1 cellular context compared by ENCODE assay signal in the genomic region with DNA sequence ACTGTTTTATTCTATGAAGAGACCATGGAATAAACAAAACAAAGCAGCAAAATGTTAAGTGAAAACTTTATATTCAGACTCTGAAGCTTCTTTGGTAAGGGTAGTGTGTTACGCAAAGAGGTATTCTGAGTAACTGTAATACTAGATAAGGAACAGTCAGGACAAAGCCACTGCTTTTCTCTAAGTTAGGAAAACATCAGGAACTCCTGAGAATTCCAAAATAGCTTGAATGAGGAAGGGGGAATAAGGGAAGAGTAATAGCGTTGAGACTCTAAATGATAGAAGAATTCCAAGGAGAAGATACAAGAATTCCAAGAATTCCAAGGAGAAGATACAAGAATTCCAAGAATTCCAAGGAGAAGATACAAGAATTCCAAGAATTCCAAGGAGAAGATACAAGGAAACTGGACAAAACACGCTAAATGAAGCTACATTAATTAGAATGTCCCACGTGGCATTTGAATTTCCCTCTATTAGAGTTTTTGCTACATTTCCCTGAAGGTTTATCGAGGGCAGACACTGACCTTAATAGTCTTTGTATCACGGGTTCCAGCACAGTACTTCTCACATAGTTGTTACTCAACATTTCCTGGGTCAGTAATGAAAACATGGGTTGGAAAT.
TF ChIP-seq lines count a peak whose summit lies in the region.

No MANE protein-coding gene starts in this region.

TF ChIP-seq in GM23338, 12 proteins besides CTCF, POLR2A, EP300 and RAD21 (continued from another document):
- TF ChIP-seq, protein P1, sequence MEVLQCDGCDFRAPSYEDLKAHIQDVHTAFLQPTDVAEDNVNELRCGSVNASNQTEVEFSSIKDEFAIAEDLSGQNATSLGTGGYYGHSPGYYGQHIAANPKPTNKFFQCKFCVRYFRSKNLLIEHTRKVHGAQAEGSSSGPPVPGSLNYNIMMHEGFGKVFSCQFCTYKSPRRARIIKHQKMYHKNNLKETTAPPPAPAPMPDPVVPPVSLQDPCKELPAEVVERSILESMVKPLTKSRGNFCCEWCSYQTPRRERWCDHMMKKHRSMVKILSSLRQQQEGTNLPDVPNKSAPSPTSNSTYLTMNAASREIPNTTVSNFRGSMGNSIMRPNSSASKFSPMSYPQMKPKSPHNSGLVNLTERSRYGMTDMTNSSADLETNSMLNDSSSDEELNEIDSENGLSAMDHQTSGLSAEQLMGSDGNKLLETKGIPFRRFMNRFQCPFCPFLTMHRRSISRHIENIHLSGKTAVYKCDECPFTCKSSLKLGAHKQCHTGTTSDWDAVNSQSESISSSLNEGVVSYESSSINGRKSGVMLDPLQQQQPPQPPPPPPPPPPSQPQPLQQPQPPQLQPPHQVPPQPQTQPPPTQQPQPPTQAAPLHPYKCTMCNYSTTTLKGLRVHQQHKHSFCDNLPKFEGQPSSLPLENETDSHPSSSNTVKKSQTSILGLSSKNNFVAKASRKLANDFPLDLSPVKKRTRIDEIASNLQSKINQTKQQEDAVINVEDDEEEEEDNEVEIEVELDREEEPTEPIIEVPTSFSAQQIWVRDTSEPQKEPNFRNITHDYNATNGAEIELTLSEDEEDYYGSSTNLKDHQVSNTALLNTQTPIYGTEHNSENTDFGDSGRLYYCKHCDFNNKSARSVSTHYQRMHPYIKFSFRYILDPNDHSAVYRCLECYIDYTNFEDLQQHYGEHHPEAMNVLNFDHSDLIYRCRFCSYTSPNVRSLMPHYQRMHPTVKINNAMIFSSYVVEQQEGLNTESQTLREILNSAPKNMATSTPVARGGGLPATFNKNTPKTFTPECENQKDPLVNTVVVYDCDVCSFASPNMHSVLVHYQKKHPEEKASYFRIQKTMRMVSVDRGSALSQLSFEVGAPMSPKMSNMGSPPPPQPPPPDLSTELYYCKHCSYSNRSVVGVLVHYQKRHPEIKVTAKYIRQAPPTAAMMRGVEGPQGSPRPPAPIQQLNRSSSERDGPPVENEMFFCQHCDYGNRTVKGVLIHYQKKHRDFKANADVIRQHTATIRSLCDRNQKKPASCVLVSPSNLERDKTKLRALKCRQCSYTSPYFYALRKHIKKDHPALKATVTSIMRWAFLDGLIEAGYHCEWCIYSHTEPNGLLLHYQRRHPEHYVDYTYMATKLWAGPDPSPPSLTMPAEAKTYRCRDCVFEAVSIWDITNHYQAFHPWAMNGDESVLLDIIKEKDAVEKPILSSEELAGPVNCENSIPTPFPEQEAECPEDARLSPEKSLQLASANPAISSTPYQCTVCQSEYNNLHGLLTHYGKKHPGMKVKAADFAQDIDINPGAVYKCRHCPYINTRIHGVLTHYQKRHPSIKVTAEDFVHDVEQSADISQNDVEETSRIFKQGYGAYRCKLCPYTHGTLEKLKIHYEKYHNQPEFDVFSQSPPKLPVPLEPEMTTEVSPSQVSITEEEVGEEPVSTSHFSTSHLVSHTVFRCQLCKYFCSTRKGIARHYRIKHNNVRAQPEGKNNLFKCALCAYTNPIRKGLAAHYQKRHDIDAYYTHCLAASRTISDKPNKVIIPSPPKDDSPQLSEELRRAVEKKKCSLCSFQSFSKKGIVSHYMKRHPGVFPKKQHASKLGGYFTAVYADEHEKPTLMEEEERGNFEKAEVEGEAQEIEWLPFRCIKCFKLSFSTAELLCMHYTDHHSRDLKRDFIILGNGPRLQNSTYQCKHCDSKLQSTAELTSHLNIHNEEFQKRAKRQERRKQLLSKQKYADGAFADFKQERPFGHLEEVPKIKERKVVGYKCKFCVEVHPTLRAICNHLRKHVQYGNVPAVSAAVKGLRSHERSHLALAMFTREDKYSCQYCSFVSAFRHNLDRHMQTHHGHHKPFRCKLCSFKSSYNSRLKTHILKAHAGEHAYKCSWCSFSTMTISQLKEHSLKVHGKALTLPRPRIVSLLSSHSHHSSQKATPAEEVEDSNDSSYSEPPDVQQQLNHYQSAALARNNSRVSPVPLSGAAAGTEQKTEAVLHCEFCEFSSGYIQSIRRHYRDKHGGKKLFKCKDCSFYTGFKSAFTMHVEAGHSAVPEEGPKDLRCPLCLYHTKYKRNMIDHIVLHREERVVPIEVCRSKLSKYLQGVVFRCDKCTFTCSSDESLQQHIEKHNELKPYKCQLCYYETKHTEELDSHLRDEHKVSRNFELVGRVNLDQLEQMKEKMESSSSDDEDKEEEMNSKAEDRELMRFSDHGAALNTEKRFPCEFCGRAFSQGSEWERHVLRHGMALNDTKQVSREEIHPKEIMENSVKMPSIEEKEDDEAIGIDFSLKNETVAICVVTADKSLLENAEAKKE (CRISPR knock-in tag; IDR thresholded peaks at IDR 0.05) = peak; percentile 78
- TF ChIP-seq JUNB (IDR thresholded peaks at IDR 0.05; ENCODE audit: unreplicated experiment) (no peak), NANOG (IDR thresholded peaks at IDR 0.05; ENCODE audit: borderline replicate concordance) (no peak)
